Comparison of ENCODE assay signal across 1 cellular context in the genomic region with DNA sequence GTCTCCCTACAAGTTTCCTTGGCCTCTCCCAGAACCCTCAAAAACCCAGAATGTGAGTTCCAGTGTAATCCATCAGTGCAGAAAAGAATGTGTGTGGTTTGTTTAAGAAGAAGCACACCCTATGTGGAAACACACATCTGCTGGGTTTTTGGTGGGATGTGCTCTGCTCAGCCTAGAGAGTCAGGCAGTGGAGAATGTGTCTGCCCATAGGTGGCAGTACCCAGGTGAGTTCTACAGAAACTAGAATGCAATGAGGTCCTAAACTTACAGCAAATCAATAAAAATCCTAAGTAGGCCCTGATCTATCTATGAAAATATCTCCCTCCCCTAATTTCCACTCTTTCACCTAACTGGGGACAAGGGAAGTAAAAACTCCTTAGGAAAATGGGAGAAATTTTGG.
TF ChIP-seq lines count a peak whose summit lies in the region.

No MANE protein-coding gene starts in this region.

TF ChIP-seq in WTC11, 78 proteins besides CTCF, POLR2A, EP300 and RAD21 (continued from another document):
- TF ChIP-seq, protein P1, sequence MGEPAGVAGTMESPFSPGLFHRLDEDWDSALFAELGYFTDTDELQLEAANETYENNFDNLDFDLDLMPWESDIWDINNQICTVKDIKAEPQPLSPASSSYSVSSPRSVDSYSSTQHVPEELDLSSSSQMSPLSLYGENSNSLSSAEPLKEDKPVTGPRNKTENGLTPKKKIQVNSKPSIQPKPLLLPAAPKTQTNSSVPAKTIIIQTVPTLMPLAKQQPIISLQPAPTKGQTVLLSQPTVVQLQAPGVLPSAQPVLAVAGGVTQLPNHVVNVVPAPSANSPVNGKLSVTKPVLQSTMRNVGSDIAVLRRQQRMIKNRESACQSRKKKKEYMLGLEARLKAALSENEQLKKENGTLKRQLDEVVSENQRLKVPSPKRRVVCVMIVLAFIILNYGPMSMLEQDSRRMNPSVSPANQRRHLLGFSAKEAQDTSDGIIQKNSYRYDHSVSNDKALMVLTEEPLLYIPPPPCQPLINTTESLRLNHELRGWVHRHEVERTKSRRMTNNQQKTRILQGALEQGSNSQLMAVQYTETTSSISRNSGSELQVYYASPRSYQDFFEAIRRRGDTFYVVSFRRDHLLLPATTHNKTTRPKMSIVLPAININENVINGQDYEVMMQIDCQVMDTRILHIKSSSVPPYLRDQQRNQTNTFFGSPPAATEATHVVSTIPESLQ (CRISPR knock-in tag; IDR thresholded peaks at IDR 0.05) = no peak
- TF ChIP-seq FOXP1 (CRISPR knock-in tag; IDR thresholded peaks at IDR 0.05; ENCODE audit: borderline replicate concordance) = no peak
- TF ChIP-seq, protein P2, sequence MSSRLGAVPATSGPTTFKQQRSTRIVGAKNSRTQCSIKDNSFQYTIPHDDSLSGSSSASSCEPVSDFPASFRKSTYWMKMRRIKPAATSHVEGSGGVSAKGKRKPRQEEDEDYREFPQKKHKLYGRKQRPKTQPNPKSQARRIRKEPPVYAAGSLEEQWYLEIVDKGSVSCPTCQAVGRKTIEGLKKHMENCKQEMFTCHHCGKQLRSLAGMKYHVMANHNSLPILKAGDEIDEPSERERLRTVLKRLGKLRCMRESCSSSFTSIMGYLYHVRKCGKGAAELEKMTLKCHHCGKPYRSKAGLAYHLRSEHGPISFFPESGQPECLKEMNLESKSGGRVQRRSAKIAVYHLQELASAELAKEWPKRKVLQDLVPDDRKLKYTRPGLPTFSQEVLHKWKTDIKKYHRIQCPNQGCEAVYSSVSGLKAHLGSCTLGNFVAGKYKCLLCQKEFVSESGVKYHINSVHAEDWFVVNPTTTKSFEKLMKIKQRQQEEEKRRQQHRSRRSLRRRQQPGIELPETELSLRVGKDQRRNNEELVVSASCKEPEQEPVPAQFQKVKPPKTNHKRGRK (CRISPR knock-in tag; IDR thresholded peaks at IDR 0.05; ENCODE audit: borderline replicate concordance) = no peak
- TF ChIP-seq FOXK1 (CRISPR knock-in tag; IDR thresholded peaks at IDR 0.05) = no peak
- TF ChIP-seq PRRX2 (CRISPR knock-in tag; IDR thresholded peaks at IDR 0.05) = no peak
- TF ChIP-seq, protein P3, sequence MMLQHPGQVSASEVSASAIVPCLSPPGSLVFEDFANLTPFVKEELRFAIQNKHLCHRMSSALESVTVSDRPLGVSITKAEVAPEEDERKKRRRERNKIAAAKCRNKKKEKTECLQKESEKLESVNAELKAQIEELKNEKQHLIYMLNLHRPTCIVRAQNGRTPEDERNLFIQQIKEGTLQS (CRISPR knock-in tag; conservative IDR thresholded peaks at IDR 0.05) = no peak
- TF ChIP-seq, protein P4, sequence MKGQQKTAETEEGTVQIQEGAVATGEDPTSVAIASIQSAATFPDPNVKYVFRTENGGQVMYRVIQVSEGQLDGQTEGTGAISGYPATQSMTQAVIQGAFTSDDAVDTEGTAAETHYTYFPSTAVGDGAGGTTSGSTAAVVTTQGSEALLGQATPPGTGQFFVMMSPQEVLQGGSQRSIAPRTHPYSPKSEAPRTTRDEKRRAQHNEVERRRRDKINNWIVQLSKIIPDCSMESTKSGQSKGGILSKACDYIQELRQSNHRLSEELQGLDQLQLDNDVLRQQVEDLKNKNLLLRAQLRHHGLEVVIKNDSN (CRISPR knock-in tag; IDR thresholded peaks at IDR 0.05) = no peak
- TF ChIP-seq NFATC4 (CRISPR knock-in tag; IDR thresholded peaks at IDR 0.05) = no peak
